8 cellular contexts compared by ENCODE assay signal in the genomic region with DNA sequence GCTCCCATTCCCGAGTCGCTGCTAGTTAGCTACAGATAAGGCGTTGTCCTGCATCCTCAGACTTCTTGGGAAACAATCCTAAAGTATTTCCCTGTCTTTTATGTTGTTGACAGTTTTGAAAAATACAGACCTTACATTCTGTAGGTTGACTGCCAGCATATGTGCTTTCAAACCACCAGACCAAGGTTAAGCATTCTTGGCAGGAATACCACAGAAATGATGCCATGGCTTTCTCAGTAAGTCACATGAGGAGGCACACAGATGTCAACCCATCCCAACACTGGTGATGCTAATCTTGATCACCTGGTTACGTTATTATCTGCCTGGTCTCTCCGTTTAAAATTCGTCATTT. TPM values are rescaled to one million over a fixed set of nuclear protein-coding genes. Genes with fewer than 3 reads are reported as not detected.
A peak's percentile ranks its signal among the peaks of the same experiment; 100 is the strongest.
DNase-seq lines count a peak whose midpoint lies in the region; ATAC-seq and TF ChIP-seq lines count a peak whose summit lies in the region.

No MANE protein-coding gene starts in this region.

- 20 to 22% methylated on average over 6 of the region's 6 CpGs for WGBS in GM23248 (ENCODE audit: low coverage in 1 of 2, low lambda C conversion rate in 2 of 2, missing lambda C conversion rate in 2 of 2), 2 experiments

- H2AFZ ChIP-seq in GM23248 = peak overlapping the region; percentile 88

- H3K27me3 ChIP-seq in GM23248 (replicated peaks; ENCODE audit: insufficient read depth) (no peaks in the 10 kb centered on the region), skeletal muscle satellite cell (ENCODE audit: control insufficient read depth, insufficient read depth, low read length) (no peaks in the 10 kb centered on the region)

- H3K4me1 ChIP-seq in GM23248 (ENCODE audit: insufficient read depth) (peaks cover 16% of the 10 kb centered on the region), skeletal muscle satellite cell (ENCODE audit: control insufficient read depth, insufficient read depth, low read length) (peaks cover 13% of the 10 kb centered on the region)

- H3K36me3 ChIP-seq in GM23248 (ENCODE audit: low read depth) = 0 out of 2 replicates have a peak, but pooled peaks cover 3% of the 10 kb centered on the region
- H3K36me3 ChIP-seq in skeletal muscle satellite cell (ENCODE audit: insufficient read depth, low read length) = peaks cover 17% of the 10 kb centered on the region

- H3K27ac ChIP-seq in GM23248 = peak overlapping the region; percentile 78

- H3K4me2 ChIP-seq in GM23248 (ENCODE audit: unreplicated experiment) (peak overlapping the region; percentile 78), skeletal muscle satellite cell (ENCODE audit: low read length) (peak overlapping the region; percentile 88)

- H4K20me1 ChIP-seq in GM23248 (ENCODE audit: insufficient read depth) = no peaks in the 10 kb centered on the region

- 0 out of 2 replicates have a peak, but pooled peaks cover 6% of the 10 kb centered on the region for H3F3A ChIP-seq in GM23248 (ENCODE audit: insufficient read depth)

- H3K9me3 ChIP-seq in GM23248 (ENCODE audit: low read depth) (no peaks in the 10 kb centered on the region), skeletal muscle satellite cell (replicated peaks; ENCODE audit: low read length) (no peaks in the 10 kb centered on the region)

- DNase-seq in GM23248 = peak; percentile 64
- peak in 1 of 2 donors; percentile 50 for DNase-seq in foreskin fibroblast
- DNase-seq in NCI-H748 treated with DMSO at 0.1 percent for 48 hours (lab: John Stamatoyannopoulos, UW) = no peak
- no peak for DNase-seq in NCI-H2107 treated with DMSO at 0.1 percent for 48 hours (lab: John Stamatoyannopoulos, UW; ENCODE audit: unreplicated experiment)
- DNase-seq in NCI-H128 (lab: John Stamatoyannopoulos, UW; ENCODE audit: unreplicated experiment) = no peak

- in situ Hi-C loops in GM23248 (cut with MboI) = no loop called here

- H3K9me2 ChIP-seq in GM23248 (ENCODE audit: insufficient read depth) = no peaks in the 10 kb centered on the region

- H3K4me3 ChIP-seq in GM23248 (peak overlapping the region; percentile 97), foreskin fibroblast (ENCODE audit: low read depth in 1 of 2, low read length in 2 of 2) (peak overlapping the region; percentile 89 to 95), skeletal muscle satellite cell (ENCODE audit: low read length) (peak overlapping the region; percentile 88)

- peak overlapping the region; percentile 92 for H3K9ac ChIP-seq in GM23248
- H3K9ac ChIP-seq in skeletal muscle satellite cell (ENCODE audit: low read depth, low read length) = peak overlapping the region; percentile 88

- H3K79me2 ChIP-seq in GM23248 (ENCODE audit: insufficient read depth) = peaks cover 36% of the 10 kb centered on the region

- TF ChIP-seq CTCF in foreskin fibroblast (IDR thresholded peaks at IDR 0.05; ENCODE audit: low read depth, low read length) = no peak

- ATAC-seq in SK-N-SH treated with all-trans-retinoic acid at 6 μM for 48 hours (peak; percentile 18), GM19023 (IDR thresholded peaks at IDR 0.05; ENCODE audit: unreplicated experiment) (no peak)

TF ChIP-seq in SK-N-SH treated with all-trans-retinoic acid at 6 μM for 48 hours, 23 proteins besides CTCF, POLR2A, EP300 and RAD21:
- TF ChIP-seq ZNF70 (CRISPR knock-in tag; IDR thresholded peaks at IDR 0.05) = no peak

RNA-seq across cellular contexts. Expression of gene GLE1, which starts 0.9 kb away (rescaled TPM):
- total RNA-seq in GM23248 (2014; rRNA removed; shearing (Covaris generic)) = 27.1 and 31.5 TPM in 2 replicates
- 18.1 and 18.5 TPM in 2 replicates for polyA plus RNA-seq in GM23248 (2016; fragmentation: Nextera tagmentation; extraction: Ambion mirVana)
- 29.7 and 32.2 TPM in 2 replicates for total RNA-seq in skeletal muscle satellite cell (2012; rRNA removed)

RNA-seq across cellular contexts. Expression of gene SPTAN1, which starts 47.0 kb away (rescaled TPM):
- total RNA-seq in GM23248 (2014; rRNA removed; shearing (Covaris generic)) = 275 and 287 TPM in 2 replicates
- polyA plus RNA-seq in GM23248 (2016; fragmentation: Nextera tagmentation; extraction: Ambion mirVana) = 139 and 144 TPM in 2 replicates
- 222 and 249 TPM in 2 replicates for total RNA-seq in skeletal muscle satellite cell (2012; rRNA removed)

RNA-seq across cellular contexts. Expression of gene ODF2, which starts 49.6 kb away (rescaled TPM):
- 29.5 and 37.9 TPM in 2 replicates for total RNA-seq in GM23248 (2014; rRNA removed; shearing (Covaris generic))
- 32.1 and 34.8 TPM in 2 replicates for polyA plus RNA-seq in GM23248 (2016; fragmentation: Nextera tagmentation; extraction: Ambion mirVana)
- 41.5 and 41.6 TPM in 2 replicates for total RNA-seq in skeletal muscle satellite cell (2012; rRNA removed)
